ENCODE assay signal across 15 cellular contexts in the genomic region with DNA sequence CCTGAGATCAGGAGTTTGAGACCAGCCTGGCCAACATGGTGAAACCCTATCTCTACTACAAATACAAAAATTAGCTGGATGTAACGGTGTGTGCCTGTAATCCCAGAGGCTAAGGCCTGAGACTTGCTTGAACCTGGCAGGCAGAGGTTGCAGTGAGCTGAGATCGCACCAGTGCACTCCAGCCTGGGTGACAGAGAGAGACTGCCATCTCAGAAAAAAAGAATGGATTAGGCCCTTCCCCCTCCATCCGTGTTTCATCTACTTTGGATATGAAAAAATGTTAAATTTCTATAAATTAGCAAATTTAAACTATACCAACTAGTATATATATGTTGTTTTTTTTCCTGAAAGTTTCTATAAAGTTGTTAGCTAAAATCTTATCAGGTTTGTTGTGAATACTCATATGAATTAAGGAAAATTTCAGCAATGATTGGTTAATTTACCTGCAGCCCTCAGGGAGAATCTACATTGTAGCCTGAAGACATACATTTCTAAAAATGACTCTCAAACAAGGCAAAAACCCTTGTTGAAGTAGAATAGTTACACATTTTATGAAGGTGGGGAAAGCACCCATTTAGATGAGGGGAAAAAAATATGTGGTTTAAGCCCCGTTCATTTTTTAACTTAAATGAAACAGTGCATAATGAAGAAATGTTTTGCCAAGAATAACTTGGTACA.
DNase-seq lines count a peak whose midpoint lies in the region; ATAC-seq, FAIRE-seq and TF ChIP-seq lines count a peak whose summit lies in the region.
"Had no signal": no experiment of that assay in that cellular context is flagged by ENCODE, and none has a peak within 500 bp of the region (broad histone marks: within the 10 kb centered on the region; RNA-seq: fewer than 3 reads in every experiment).

No MANE protein-coding gene starts in this region.

- POLR2A ChIA-PET in HepG2 (lab: Yijun Ruan, JAX): no interaction called here

- no peaks in the 10 kb centered on the region for H3K36me3 Mint-ChIP-seq in activated T-helper 17 cell treated with anti-CD3 and anti-CD28 coated beads, Interleukin-2, amount 50 U/mL, for 72 hours (ENCODE audit: low read depth)
- no peaks in the 10 kb centered on the region for H3K36me3 Mint-ChIP-seq in stimulated activated naive CD8-positive, alpha-beta T cell treated with anti-CD3 and anti-CD28 coated beads, Interleukin-15, Interleukin-2, amounts not matched to agents 100 ng/mL and 50 ng/mL, for 24 hours (ENCODE audit: low read depth)

- no peaks in the 10 kb centered on the region for H3K9me3 Mint-ChIP-seq in activated T-helper 17 cell treated with anti-CD3 and anti-CD28 coated beads, Interleukin-2, amount 50 U/mL, for 72 hours
- H3K9me3 Mint-ChIP-seq in stimulated activated naive CD8-positive, alpha-beta T cell treated with anti-CD3 and anti-CD28 coated beads, Interleukin-15, Interleukin-2, amounts not matched to agents 100 ng/mL and 50 ng/mL, for 24 hours: no peaks in the 10 kb centered on the region
- H3K9me3 Mint-ChIP-seq: T-helper 1 cell treated with Interleukin-12 subunit alpha and Interleukin-12 subunit beta and Interleukin-4 antibody, amounts not matched to agents 30 μg/mL and 1 μg/mL, for 36 hours had no signal

- peak; percentile 47 for FAIRE-seq in HepG2 (lab: Jason Lieb, UNC)

- no peak overlapping the region for H2AFZ ChIP-seq in HepG2 (ENCODE audit: low read length)

- no peaks in the 10 kb centered on the region for H4K20me1 ChIP-seq in HepG2 (ENCODE audit: insufficient read depth, low read length)

- H3K4me1 ChIP-seq in HepG2 (ENCODE audit: insufficient read depth, low read length) (no peaks in the 10 kb centered on the region), right lobe of liver (no peaks in the 10 kb centered on the region), sigmoid colon (peaks cover 0 to 14% (median 9%) of the 10 kb centered on the region in 4 donors)
- H3K4me1 ChIP-seq: lower lobe of right lung, transverse colon had no signal

- TF ChIP-seq EP300 in HepG2 (IDR thresholded peaks at IDR 0.05; ENCODE audit: low read depth in 2 of 2, low read length in 2 of 2) (no peak), HepG2 (CRISPR knock-in tag; IDR thresholded peaks at IDR 0.05; ENCODE audit: borderline replicate concordance) (no peak), sigmoid colon (IDR thresholded peaks at IDR 0.05) (no peak)

- H3K4me3 Mint-ChIP-seq in activated T-helper 17 cell treated with anti-CD3 and anti-CD28 coated beads, Interleukin-2, amount 50 U/mL, for 72 hours: peak overlapping the region; percentile 63
- H3K4me3 Mint-ChIP-seq in stimulated activated naive CD8-positive, alpha-beta T cell treated with anti-CD3 and anti-CD28 coated beads, Interleukin-15, Interleukin-2, amounts not matched to agents 100 ng/mL and 50 ng/mL, for 24 hours: peak overlapping the region; percentile 35
- H3K4me3 Mint-ChIP-seq: T-helper 1 cell treated with Interleukin-12 subunit alpha and Interleukin-12 subunit beta and Interleukin-4 antibody, amounts not matched to agents 30 μg/mL and 1 μg/mL, for 36 hours had no signal

- WGBS in HepG2 (ENCODE audit: low lambda C conversion rate): 43% methylated on average over 4 of the region's 4 CpGs
- 53% methylated on average over 4 of the region's 4 CpGs for WGBS in right lobe of liver (ENCODE audit: insufficient coverage, low coverage, low lambda C conversion rate, missing lambda C conversion rate)
- 66 to 69% methylated on average over 4 of the region's 4 CpGs for WGBS in sigmoid colon, 2 donors

- H3K27me3 ChIP-seq in HepG2 (ENCODE audit: control insufficient read depth in 1 of 2, insufficient read depth in 2 of 2, low read length in 2 of 2) (no peaks in the 10 kb centered on the region), right lobe of liver (no peaks in the 10 kb centered on the region), sigmoid colon (no peaks in the 10 kb centered on the region)
- H3K27me3 ChIP-seq: transverse colon had no signal

- peaks cover 7% of the 10 kb centered on the region for H3K4me1 Mint-ChIP-seq in activated T-helper 17 cell treated with anti-CD3 and anti-CD28 coated beads, Interleukin-2, amount 50 U/mL, for 72 hours
- peaks cover 40% of the 10 kb centered on the region for H3K4me1 Mint-ChIP-seq in stimulated activated naive CD8-positive, alpha-beta T cell treated with anti-CD3 and anti-CD28 coated beads, Interleukin-15, Interleukin-2, amounts not matched to agents 100 ng/mL and 50 ng/mL, for 24 hours (ENCODE audit: low read depth)

- peak overlapping the region; percentile 83 for H3K27ac Mint-ChIP-seq in activated T-helper 17 cell treated with anti-CD3 and anti-CD28 coated beads, Interleukin-2, amount 50 U/mL, for 72 hours
- H3K27ac Mint-ChIP-seq in stimulated activated naive CD8-positive, alpha-beta T cell treated with anti-CD3 and anti-CD28 coated beads, Interleukin-15, Interleukin-2, amounts not matched to agents 100 ng/mL and 50 ng/mL, for 24 hours: peak overlapping the region; percentile 89
- H3K27ac Mint-ChIP-seq: progenitor cell of endocrine pancreas; T-helper 1 cell treated with Interleukin-12 subunit alpha and Interleukin-12 subunit beta and Interleukin-4 antibody, amounts not matched to agents 30 μg/mL and 1 μg/mL, for 36 hours had no signal

- in situ Hi-C loops in HepG2 (cut with HindIII; ENCODE audit: extremely low pct_ligation_motif_present, low pct_unique_long_range_greater_than_20kb): no loop called here

- H3K4me2 ChIP-seq in HepG2 (ENCODE audit: low read depth, low read length): no peak overlapping the region

- H3K4me3 ChIP-seq in HepG2 (replicated peaks in 1 of 3; ENCODE audit: insufficient read depth in 1 of 3, low read depth in 2 of 3, low read length in 3 of 3) (no peak overlapping the region), right lobe of liver (no peak overlapping the region), sigmoid colon (no peak overlapping the region)
- H3K4me3 ChIP-seq: lower lobe of right lung, transverse colon had no signal

- intact Hi-C loops in HepG2 (cut with micrococcal nuclease; ENCODE audit: unreplicated experiment): no loop called here
- intact Hi-C loops in right lobe of liver (cut with DNase I): no loop called here
- intact Hi-C loops in sigmoid colon (cut with DNase I): no loop called here

- H3K79me2 ChIP-seq in HepG2 (ENCODE audit: insufficient read depth, low read length): no peaks in the 10 kb centered on the region

- no peak for TF ChIP-seq POLR2A in HepG2 (IDR thresholded peaks at IDR 0.05; ENCODE audit: insufficient read depth in 1 of 2, low read depth in 2 of 2, low read length in 2 of 2)
- TF ChIP-seq POLR2A in right lobe of liver (IDR thresholded peaks at IDR 0.05): no peak
- no peak for TF ChIP-seq POLR2A in sigmoid colon (IDR thresholded peaks at IDR 0.05)

- H3K36me3 ChIP-seq in HepG2 (replicated peaks in 1 of 2; ENCODE audit: control insufficient read depth in 1 of 2, insufficient read depth in 2 of 2, low read length in 2 of 2) (no peaks in the 10 kb centered on the region), right lobe of liver (no peaks in the 10 kb centered on the region), sigmoid colon (no peaks in the 10 kb centered on the region)
- H3K36me3 ChIP-seq: lower lobe of right lung, transverse colon had no signal

- DNase-seq in HepG2 (ENCODE audit: low spot score) (no peak), right lobe of liver (no peak), DMS153 treated with DMSO at 0.1 percent for 48 hours (lab: John Stamatoyannopoulos, UW; ENCODE audit: unreplicated experiment) (no peak), sigmoid colon (no peak)
- DNase-seq: effector memory CD4-positive, alpha-beta T cell; lower lobe of right lung; NCI-H2029; transverse colon had no signal

- no peak for TF ChIP-seq RAD21 in HepG2 (CRISPR knock-in tag; IDR thresholded peaks at IDR 0.05)

- H3K9me3 ChIP-seq in HepG2 (ENCODE audit: low read length): no peaks in the 10 kb centered on the region
- H3K9me3 ChIP-seq in right lobe of liver: no peaks in the 10 kb centered on the region
- H3K9me3 ChIP-seq in sigmoid colon: no peaks in the 10 kb centered on the region
- H3K9me3 ChIP-seq: lower lobe of right lung, transverse colon had no signal

- H3K27ac ChIP-seq in HepG2 (ENCODE audit: extremely low read length, insufficient read depth, low read length) (no peak overlapping the region), right lobe of liver (no peak overlapping the region), sigmoid colon (no peak overlapping the region)
- H3K27ac ChIP-seq: lower lobe of right lung, RWPE1, transverse colon had no signal

- TF ChIP-seq CTCF in HepG2 (CRISPR knock-in tag; IDR thresholded peaks at IDR 0.05) (no peak), right lobe of liver (IDR thresholded peaks at IDR 0.05) (no peak), sigmoid colon (IDR thresholded peaks at IDR 0.05) (no peak)

- no TSS peak for BruUV-seq in HepG2 (replicated peaks; lab: Mats Ljungman, UMichigan)

- CTCF ChIA-PET in HepG2 (lab: Yijun Ruan, JAX; ENCODE audit: low intra/inter-chr PET ratio, low total read pairs): no interaction called here

- ATAC-seq in HepG2 (no peak), right lobe of liver (no peak), HG02610 (IDR thresholded peaks at IDR 0.05; ENCODE audit: unreplicated experiment) (peak; percentile 71), HG03439 (IDR thresholded peaks at IDR 0.05; ENCODE audit: unreplicated experiment) (no peak)
- peak; percentile 92 for ATAC-seq in activated T-helper 17 cell treated with anti-CD3 and anti-CD28 coated beads, Interleukin-2, amount 50 U/mL, for 72 hours (replicated peaks)
- ATAC-seq: lower lobe of right lung had no signal

- H3K27me3 Mint-ChIP-seq in activated T-helper 17 cell treated with anti-CD3 and anti-CD28 coated beads, Interleukin-2, amount 50 U/mL, for 72 hours: peaks cover 5% of the 10 kb centered on the region
- H3K27me3 Mint-ChIP-seq in stimulated activated naive CD8-positive, alpha-beta T cell treated with anti-CD3 and anti-CD28 coated beads, Interleukin-15, Interleukin-2, amounts not matched to agents 100 ng/mL and 50 ng/mL, for 24 hours: peaks cover 7% of the 10 kb centered on the region

- H3K9ac ChIP-seq in HepG2 (ENCODE audit: insufficient read depth, low read depth, low read length): no peak overlapping the region

TF ChIP-seq in HepG2, 621 proteins besides CTCF, POLR2A, EP300 and RAD21:
- TF ChIP-seq ONECUT2 (CRISPR knock-in tag; IDR thresholded peaks at IDR 0.05): no peak
- TF ChIP-seq ZNF788 (CRISPR knock-in tag; IDR thresholded peaks at IDR 0.05; ENCODE audit: borderline replicate concordance): no peak
- TF ChIP-seq HHEX (CRISPR knock-in tag; IDR thresholded peaks at IDR 0.05): no peak
- TF ChIP-seq, protein P1, sequence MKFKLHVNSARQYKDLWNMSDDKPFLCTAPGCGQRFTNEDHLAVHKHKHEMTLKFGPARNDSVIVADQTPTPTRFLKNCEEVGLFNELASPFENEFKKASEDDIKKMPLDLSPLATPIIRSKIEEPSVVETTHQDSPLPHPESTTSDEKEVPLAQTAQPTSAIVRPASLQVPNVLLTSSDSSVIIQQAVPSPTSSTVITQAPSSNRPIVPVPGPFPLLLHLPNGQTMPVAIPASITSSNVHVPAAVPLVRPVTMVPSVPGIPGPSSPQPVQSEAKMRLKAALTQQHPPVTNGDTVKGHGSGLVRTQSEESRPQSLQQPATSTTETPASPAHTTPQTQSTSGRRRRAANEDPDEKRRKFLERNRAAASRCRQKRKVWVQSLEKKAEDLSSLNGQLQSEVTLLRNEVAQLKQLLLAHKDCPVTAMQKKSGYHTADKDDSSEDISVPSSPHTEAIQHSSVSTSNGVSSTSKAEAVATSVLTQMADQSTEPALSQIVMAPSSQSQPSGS (CRISPR knock-in tag; IDR thresholded peaks at IDR 0.05): no peak
- no peak for TF ChIP-seq ZNF672 (CRISPR knock-in tag; IDR thresholded peaks at IDR 0.05)

Comparison
In these comparisons a context has a peak if more than half of its experiments do, and no peak if none do; other contexts are left out.
1. ATAC-seq: peak in HG02610 (single experiment) and activated T-helper 17 cell treated with anti-CD3 and anti-CD28 coated beads, Interleukin-2, amount 50 U/mL, for 72 hours (single experiment); none in HepG2 (single experiment), right lobe of liver (0 of 4) and HG03439 (single experiment).